Comparison of ENCODE assay signal across 8 cellular contexts in genomic region chr9:133031496-133031911, GRCh38. TPM values are rescaled to one million over a fixed set of nuclear protein-coding genes. Genes with fewer than 3 reads are reported as not detected.
A peak's percentile ranks its signal among the peaks of the same experiment; 100 is the strongest.
DNase-seq lines count a peak whose midpoint lies in the region; ATAC-seq and TF ChIP-seq lines count a peak whose summit lies in the region.

No MANE protein-coding gene starts in this region.

- H3K27ac ChIP-seq in thymus (ENCODE audit: low read depth): no peak overlapping the region

- H3K27ac Mint-ChIP-seq in activated T-cell treated with anti-CD3 and anti-CD28 coated beads, Interleukin-2, amount 50 U/mL, for 24 hours: peak overlapping the region; percentile 98
- peak overlapping the region; percentile 97 for H3K27ac Mint-ChIP-seq in activated T-helper 1 cell treated with anti-CD3 and anti-CD28 coated beads, Interleukin-12 subunit alpha, Interleukin-12 subunit beta, Interleukin-2, Interleukin-4 antibody, amounts not matched to agents 30 ng/mL and 10 ng/mL and 1 ng/mL, durations not matched to agents 14 hours and 24 hours and 36 hours

- H3K4me1 ChIP-seq in thymus (ENCODE audit: control insufficient read depth, insufficient read depth, low read length): peaks cover 20% of the 10 kb centered on the region

- H3K4me1 Mint-ChIP-seq in activated T-cell treated with anti-CD3 and anti-CD28 coated beads, Interleukin-2, amount 50 U/mL, for 24 hours (ENCODE audit: low read depth): peaks cover 59% of the 10 kb centered on the region
- peaks cover 54% of the 10 kb centered on the region for H3K4me1 Mint-ChIP-seq in activated T-helper 1 cell treated with anti-CD3 and anti-CD28 coated beads, Interleukin-12 subunit alpha, Interleukin-12 subunit beta, Interleukin-2, Interleukin-4 antibody, amounts not matched to agents 30 ng/mL and 10 ng/mL and 1 ng/mL, durations not matched to agents 14 hours and 24 hours and 36 hours (ENCODE audit: low read depth)

- H3K4me3 Mint-ChIP-seq in activated T-cell treated with anti-CD3 and anti-CD28 coated beads, Interleukin-2, amount 50 U/mL, for 24 hours: peak overlapping the region; percentile 93
- H3K4me3 Mint-ChIP-seq in activated T-helper 1 cell treated with anti-CD3 and anti-CD28 coated beads, Interleukin-12 subunit alpha, Interleukin-12 subunit beta, Interleukin-2, Interleukin-4 antibody, amounts not matched to agents 30 ng/mL and 10 ng/mL and 1 ng/mL, durations not matched to agents 14 hours and 24 hours and 36 hours: peak overlapping the region; percentile 96

- H3K27me3 ChIP-seq in kidney epithelial cell (ENCODE audit: control insufficient read depth, insufficient read depth, low read length): no peaks in the 10 kb centered on the region
- H3K27me3 ChIP-seq in thymus (ENCODE audit: control insufficient read depth, insufficient read depth): no peaks in the 10 kb centered on the region

- H3K4me3 ChIP-seq in kidney epithelial cell (ENCODE audit: low read depth, low read length) (peak overlapping the region; percentile 96), thymus (ENCODE audit: low read length) (peak overlapping the region; percentile 86)

- WGBS in thymus: 69% methylated on average over 10 of the region's 10 CpGs

- H3K9me3 ChIP-seq in thymus (ENCODE audit: control insufficient read depth): no peaks in the 10 kb centered on the region

- no peak for ATAC-seq in esophagus mucosa

- no peaks in the 10 kb centered on the region for H3K27me3 Mint-ChIP-seq in activated T-cell treated with anti-CD3 and anti-CD28 coated beads, Interleukin-2, amount 50 U/mL, for 24 hours
- H3K27me3 Mint-ChIP-seq in activated T-helper 1 cell treated with anti-CD3 and anti-CD28 coated beads, Interleukin-12 subunit alpha, Interleukin-12 subunit beta, Interleukin-2, Interleukin-4 antibody, amounts not matched to agents 30 ng/mL and 10 ng/mL and 1 ng/mL, durations not matched to agents 14 hours and 24 hours and 36 hours (ENCODE audit: insufficient read depth): no peaks in the 10 kb centered on the region

- intact Hi-C loops in activated T-helper 1 cell treated with anti-CD3 and anti-CD28 coated beads, Interleukin-12 subunit alpha, Interleukin-12 subunit beta, Interleukin-2, Interleukin-4 antibody, amounts not matched to agents 30 ng/mL and 10 ng/mL and 1 ng/mL, durations not matched to agents 14 hours and 24 hours and 36 hours (cut with micrococcal nuclease): no loop called here

- peaks cover 48% of the 10 kb centered on the region for H3K36me3 Mint-ChIP-seq in activated T-cell treated with anti-CD3 and anti-CD28 coated beads, Interleukin-2, amount 50 U/mL, for 24 hours (ENCODE audit: low read depth)
- peaks cover 14% of the 10 kb centered on the region for H3K36me3 Mint-ChIP-seq in activated T-helper 1 cell treated with anti-CD3 and anti-CD28 coated beads, Interleukin-12 subunit alpha, Interleukin-12 subunit beta, Interleukin-2, Interleukin-4 antibody, amounts not matched to agents 30 ng/mL and 10 ng/mL and 1 ng/mL, durations not matched to agents 14 hours and 24 hours and 36 hours (ENCODE audit: low read depth)

- no peaks in the 10 kb centered on the region for H3K9me3 Mint-ChIP-seq in activated T-cell treated with anti-CD3 and anti-CD28 coated beads, Interleukin-2, amount 50 U/mL, for 24 hours
- no peaks in the 10 kb centered on the region for H3K9me3 Mint-ChIP-seq in activated T-helper 1 cell treated with anti-CD3 and anti-CD28 coated beads, Interleukin-12 subunit alpha, Interleukin-12 subunit beta, Interleukin-2, Interleukin-4 antibody, amounts not matched to agents 30 ng/mL and 10 ng/mL and 1 ng/mL, durations not matched to agents 14 hours and 24 hours and 36 hours

- no peak for TF ChIP-seq CTCF in kidney epithelial cell (IDR thresholded peaks at IDR 0.05; ENCODE audit: insufficient read depth, low read length, poor library complexity, severe bottlenecking)

- H3K36me3 ChIP-seq in kidney epithelial cell (ENCODE audit: control insufficient read depth, insufficient read depth, low read length): peaks cover 1% of the 10 kb centered on the region
- H3K36me3 ChIP-seq in thymus (ENCODE audit: control insufficient read depth, insufficient read depth): peaks cover 7% of the 10 kb centered on the region

- no peak for DNase-seq in activated T-cell treated with anti-CD3 and anti-CD28 coated beads, Interleukin-2, amount 50 U/mL, for 24 hours
- DNase-seq in activated T-cell treated with anti-CD3 and anti-CD28 coated beads for 4 hours (no peak), kidney epithelial cell (ENCODE audit: low read depth) (no peak), DMS114 treated with DMSO at 0.1 percent for 48 hours (lab: John Stamatoyannopoulos, UW; ENCODE audit: unreplicated experiment) (no peak)
- DNase-seq in activated T-helper 1 cell treated with anti-CD3 and anti-CD28 coated beads, Interleukin-12 subunit alpha, Interleukin-12 subunit beta, Interleukin-2, Interleukin-4 antibody, amounts not matched to agents 30 ng/mL and 10 ng/mL and 1 ng/mL, durations not matched to agents 14 hours and 24 hours and 36 hours (ENCODE audit: low spot score): no peak
- no peak for DNase-seq in activated CD4-positive, CD25-positive, alpha-beta regulatory T cell (lab: John Stamatoyannopoulos, UW)

RNA-seq across cellular contexts. Expression of gene GTF3C5, which starts 0.7 kb away (rescaled TPM):
- 87.8 and 89.0 TPM in 2 replicates for total RNA-seq in activated T-helper 1 cell treated with anti-CD3 and anti-CD28 coated beads, Interleukin-12 subunit alpha, Interleukin-12 subunit beta, Interleukin-2, Interleukin-4 antibody, amounts not matched to agents 30 ng/mL and 10 ng/mL and 1 ng/mL, durations not matched to agents 14 hours and 24 hours and 36 hours
- 94.3 and 94.7 TPM in 2 replicates for total RNA-seq in kidney epithelial cell
- 85.7 TPM for polyA plus RNA-seq in thymus
- 33.6 TPM for total RNA-seq in esophagus mucosa

RNA-seq across cellular contexts. Expression of gene CEL, which starts 30.3 kb away (rescaled TPM):
- total RNA-seq in activated T-helper 1 cell treated with anti-CD3 and anti-CD28 coated beads, Interleukin-12 subunit alpha, Interleukin-12 subunit beta, Interleukin-2, Interleukin-4 antibody, amounts not matched to agents 30 ng/mL and 10 ng/mL and 1 ng/mL, durations not matched to agents 14 hours and 24 hours and 36 hours: 1.8 and 2.0 TPM in 2 replicates
- total RNA-seq in kidney epithelial cell (0.68 and 1.2 TPM in 2 replicates), esophagus mucosa (2.4 TPM)
- 3.2 TPM for polyA plus RNA-seq in thymus

RNA-seq across cellular contexts. Expression of gene GFI1B, which starts 53.0 kb away (rescaled TPM):
- total RNA-seq in activated T-helper 1 cell treated with anti-CD3 and anti-CD28 coated beads, Interleukin-12 subunit alpha, Interleukin-12 subunit beta, Interleukin-2, Interleukin-4 antibody, amounts not matched to agents 30 ng/mL and 10 ng/mL and 1 ng/mL, durations not matched to agents 14 hours and 24 hours and 36 hours: not detected in 2 replicates
- not detected in 2 replicates for total RNA-seq in kidney epithelial cell
- 0.34 TPM for polyA plus RNA-seq in thymus
- total RNA-seq in esophagus mucosa: not detected
